ENCODE assay signal across 1 cellular context in the genomic region with DNA sequence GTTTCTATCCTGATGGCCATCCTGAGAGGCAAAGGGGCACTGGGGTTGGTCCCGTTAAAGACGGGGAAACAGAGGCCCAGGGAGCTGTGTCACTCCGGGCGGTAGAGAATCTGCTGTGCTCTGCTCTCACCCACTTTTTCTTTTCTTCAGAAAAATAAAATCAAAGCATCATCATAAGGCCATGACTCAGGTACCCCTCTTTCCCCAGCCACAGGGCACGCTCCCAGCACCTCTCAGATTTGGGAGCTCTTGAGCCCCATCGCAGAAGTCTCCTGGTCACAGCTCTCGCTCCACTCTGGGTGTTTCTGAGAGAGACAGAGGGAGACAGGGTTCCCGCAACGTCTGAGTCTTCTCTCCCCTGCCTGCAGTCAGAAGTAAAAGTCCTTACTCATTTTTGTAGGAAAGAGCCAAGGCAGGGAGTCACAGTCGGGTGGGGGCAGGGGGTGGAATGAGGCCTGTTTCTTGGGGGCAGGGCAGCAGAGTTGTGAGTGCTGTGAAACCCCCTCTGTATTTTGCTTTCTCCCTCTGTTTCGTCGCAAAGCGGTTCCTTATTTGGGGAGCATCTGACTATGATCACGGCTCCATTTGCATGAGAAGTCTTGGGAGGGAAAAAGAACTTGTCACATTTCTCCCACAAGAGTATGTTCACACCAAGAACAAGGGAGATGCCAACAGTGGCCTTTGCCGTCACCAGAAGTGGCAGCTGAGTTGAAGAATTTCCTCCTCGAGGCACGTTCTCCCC.
TF ChIP-seq lines count a peak whose summit lies in the region.

No MANE protein-coding gene starts in this region.

TF ChIP-seq in H1, 55 proteins besides CTCF, POLR2A, EP300 and RAD21 (continued from another document):
- no peak for TF ChIP-seq CTBP2 (IDR thresholded peaks at IDR 0.05; ENCODE audit: borderline replicate concordance, insufficient read depth, insufficient read length, low read length)
- no peak for TF ChIP-seq GABPA (IDR thresholded peaks at IDR 0.05; ENCODE audit: borderline replicate concordance, insufficient read depth, low read length)
- TF ChIP-seq TBP (IDR thresholded peaks at IDR 0.05; ENCODE audit: low read depth, low read length): no peak
- TF ChIP-seq SP1 (IDR thresholded peaks at IDR 0.05; ENCODE audit: low read depth, low read length): no peak
- TF ChIP-seq, protein P1, sequence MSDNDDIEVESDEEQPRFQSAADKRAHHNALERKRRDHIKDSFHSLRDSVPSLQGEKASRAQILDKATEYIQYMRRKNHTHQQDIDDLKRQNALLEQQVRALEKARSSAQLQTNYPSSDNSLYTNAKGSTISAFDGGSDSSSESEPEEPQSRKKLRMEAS (IDR thresholded peaks at IDR 0.05): no peak
- TF ChIP-seq EZH2 (IDR thresholded peaks at IDR 0.05; ENCODE audit: low read depth, low read length, severe bottlenecking): no peak
- no peak for TF ChIP-seq PHF8 (conservative IDR thresholded peaks at IDR 0.05; ENCODE audit: low read depth, low read length)
- TF ChIP-seq, protein P2, sequence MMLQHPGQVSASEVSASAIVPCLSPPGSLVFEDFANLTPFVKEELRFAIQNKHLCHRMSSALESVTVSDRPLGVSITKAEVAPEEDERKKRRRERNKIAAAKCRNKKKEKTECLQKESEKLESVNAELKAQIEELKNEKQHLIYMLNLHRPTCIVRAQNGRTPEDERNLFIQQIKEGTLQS (IDR thresholded peaks at IDR 0.05; ENCODE audit: insufficient read depth, low read depth, low read length): no peak
- TF ChIP-seq ZNF274 (IDR thresholded peaks at IDR 0.05; ENCODE audit: borderline replicate concordance, extremely low read depth, low read length): no peak
